1 cellular context compared by ENCODE assay signal in the genomic region with DNA sequence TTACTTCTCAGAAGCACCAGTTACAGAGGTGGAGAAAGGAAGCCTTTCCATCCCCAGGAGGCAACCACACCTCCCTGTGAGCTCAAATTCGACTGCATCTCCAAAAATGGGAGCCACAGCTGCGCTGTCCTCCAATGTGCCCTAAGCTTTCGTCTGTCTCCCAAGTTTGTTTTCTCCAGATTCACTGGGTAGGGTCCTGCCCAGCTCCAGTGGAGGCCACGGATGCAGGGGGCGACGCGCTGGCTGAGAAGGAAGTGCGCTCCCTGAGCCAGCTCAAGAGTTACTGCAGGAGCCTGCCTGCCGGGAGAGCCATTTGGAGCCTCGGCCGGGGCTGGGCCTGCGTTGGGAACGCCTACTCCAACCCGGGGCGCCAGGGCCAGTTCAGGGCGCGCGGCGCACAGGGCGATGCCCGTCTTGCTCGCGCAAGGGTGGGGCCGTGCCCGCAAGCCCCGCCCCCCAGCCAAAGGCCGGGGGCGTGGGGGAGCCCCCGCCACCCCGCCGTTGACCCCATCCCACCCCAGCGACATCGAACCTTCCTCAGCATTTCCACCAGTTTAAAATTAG.
TF ChIP-seq lines count a peak whose summit lies in the region.

No MANE protein-coding gene starts in this region.

TF ChIP-seq in HepG2, 621 proteins besides CTCF, POLR2A, EP300 and RAD21 (continued from another document and continues in another):
- TF ChIP-seq, protein P1, sequence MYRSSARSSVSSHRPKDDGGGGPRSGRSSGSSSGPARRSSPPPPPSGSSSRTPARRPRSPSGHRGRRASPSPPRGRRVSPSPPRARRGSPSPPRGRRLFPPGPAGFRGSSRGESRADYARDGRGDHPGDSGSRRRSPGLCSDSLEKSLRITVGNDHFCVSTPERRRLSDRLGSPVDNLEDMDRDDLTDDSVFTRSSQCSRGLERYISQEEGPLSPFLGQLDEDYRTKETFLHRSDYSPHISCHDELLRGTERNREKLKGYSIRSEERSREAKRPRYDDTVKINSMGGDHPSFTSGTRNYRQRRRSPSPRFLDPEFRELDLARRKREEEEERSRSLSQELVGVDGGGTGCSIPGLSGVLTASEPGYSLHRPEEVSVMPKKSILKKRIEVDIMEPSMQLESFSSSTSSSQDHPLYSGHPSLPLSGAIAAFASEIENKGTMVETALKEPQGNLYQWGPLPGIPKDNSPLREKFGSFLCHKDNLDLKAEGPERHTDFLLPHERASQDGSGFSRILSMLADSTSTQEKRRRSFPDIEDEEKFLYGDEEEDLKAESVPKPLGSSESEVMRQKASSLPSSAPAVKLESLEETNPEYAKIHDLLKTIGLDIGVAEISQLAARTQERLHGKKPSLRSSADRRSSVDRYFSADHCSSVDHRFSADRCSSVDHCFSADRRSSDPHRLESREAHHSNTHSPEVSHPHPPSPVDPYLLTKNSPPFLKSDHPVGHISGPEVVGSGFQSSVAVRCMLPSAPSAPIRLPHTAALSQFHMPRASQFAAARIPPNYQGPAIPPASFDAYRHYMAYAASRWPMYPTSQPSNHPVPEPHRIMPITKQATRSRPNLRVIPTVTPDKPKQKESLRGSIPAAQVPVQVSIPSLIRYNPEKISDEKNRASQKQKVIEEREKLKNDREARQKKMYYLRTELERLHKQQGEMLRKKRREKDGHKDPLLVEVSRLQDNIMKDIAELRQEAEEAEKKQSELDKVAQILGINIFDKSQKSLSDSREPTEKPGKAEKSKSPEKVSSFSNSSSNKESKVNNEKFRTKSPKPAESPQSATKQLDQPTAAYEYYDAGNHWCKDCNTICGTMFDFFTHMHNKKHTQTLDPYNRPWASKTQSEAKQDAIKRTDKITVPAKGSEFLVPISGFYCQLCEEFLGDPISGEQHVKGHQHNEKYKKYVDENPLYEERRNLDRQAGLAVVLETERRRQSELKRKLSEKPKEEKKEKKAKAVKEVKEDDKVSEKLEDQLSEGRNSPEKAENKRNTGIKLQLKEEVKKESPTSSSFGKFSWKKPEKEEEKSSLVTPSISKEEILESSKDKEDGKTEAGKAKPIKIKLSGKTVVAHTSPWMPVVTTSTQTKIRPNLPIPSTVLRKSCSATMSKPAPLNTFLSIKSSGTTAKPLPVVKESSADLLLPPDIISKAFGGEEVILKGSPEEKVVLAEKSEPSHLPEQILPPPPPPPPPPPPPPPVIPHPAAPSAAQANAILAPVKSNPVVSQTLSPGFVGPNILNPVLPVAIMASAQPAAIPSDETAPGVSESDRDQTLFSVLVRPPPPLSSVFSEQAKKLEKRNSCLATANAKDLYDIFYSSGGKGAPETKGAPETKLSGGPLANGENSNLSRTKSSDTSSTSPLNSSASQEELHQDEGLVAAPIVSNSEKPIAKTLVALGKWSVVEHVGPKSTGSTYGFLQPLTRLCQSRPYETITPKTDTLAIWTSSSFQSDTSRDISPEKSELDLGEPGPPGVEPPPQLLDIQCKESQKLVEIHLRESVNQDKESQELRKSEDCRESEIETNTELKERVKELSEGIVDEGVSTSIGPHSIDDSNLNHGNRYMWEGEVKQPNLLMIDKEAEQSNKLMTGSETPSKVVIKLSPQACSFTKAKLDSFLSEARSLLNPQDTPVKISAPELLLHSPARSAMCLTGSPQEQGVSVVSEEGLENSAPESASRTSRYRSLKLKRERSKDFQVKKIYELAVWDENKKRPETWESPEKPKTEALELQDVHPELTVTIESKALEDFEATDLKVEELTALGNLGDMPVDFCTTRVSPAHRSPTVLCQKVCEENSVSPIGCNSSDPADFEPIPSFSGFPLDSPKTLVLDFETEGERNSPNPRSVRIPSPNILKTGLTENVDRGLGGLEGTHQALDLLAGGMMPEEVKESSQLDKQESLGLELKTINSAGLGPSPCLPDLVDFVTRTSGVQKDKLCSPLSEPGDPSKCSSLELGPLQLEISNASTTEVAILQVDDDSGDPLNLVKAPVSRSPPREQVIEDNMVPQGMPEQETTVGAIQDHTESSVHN (CRISPR knock-in tag; IDR thresholded peaks at IDR 0.05) = peak; percentile 73; the same call in 1 of the 2 replicates
- TF ChIP-seq, protein P2, sequence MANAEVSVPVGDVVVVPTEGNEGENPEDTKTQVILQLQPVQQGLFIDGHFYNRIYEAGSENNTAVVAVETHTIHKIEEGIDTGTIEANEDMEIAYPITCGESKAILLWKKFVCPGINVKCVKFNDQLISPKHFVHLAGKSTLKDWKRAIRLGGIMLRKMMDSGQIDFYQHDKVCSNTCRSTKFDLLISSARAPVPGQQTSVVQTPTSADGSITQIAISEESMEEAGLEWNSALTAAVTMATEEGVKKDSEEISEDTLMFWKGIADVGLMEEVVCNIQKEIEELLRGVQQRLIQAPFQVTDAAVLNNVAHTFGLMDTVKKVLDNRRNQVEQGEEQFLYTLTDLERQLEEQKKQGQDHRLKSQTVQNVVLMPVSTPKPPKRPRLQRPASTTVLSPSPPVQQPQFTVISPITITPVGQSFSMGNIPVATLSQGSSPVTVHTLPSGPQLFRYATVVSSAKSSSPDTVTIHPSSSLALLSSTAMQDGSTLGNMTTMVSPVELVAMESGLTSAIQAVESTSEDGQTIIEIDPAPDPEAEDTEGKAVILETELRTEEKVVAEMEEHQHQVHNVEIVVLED (CRISPR knock-in tag; IDR thresholded peaks at IDR 0.05; ENCODE audit: borderline replicate concordance) = peak; percentile 66; the same call in 1 of the 2 replicates
- 0 out of 2 replicates have a peak, but pooled peaks have one; percentile 19 for TF ChIP-seq AKAP8 (CRISPR knock-in tag; IDR thresholded peaks at IDR 0.05)
- no peak for TF ChIP-seq ZNF33A (CRISPR knock-in tag; IDR thresholded peaks at IDR 0.05; ENCODE audit: borderline replicate concordance)
- peak; percentile 64 for TF ChIP-seq CBX1 (IDR thresholded peaks at IDR 0.05; ENCODE audit: low read depth)
- TF ChIP-seq, protein P3, sequence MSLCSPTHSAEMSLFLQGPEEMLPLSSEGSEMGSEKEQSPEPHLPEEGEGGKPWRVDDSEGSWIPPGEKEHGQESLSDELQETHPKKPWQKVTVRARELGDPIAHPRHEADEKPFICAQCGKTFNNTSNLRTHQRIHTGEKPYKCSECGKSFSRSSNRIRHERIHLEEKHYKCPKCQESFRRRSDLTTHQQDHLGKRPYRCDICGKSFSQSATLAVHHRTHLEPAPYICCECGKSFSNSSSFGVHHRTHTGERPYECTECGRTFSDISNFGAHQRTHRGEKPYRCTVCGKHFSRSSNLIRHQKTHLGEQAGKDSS (CRISPR knock-in tag; IDR thresholded peaks at IDR 0.05; ENCODE audit: borderline replicate concordance, low read depth) = peak; percentile 86; the same call in 1 of the 2 replicates
- peak; percentile 62; the same call in 1 of the 2 replicates for TF ChIP-seq ZNF484 (CRISPR knock-in tag; IDR thresholded peaks at IDR 0.05; ENCODE audit: borderline replicate concordance, low read depth)
- no peak for TF ChIP-seq CCAR2 (optimal IDR thresholded peaks at IDR 0.05; ENCODE audit: low read depth, low read length)
- TF ChIP-seq ZNF10 (CRISPR knock-in tag; IDR thresholded peaks at IDR 0.05; ENCODE audit: borderline replicate concordance, low read depth) = no peak
- TF ChIP-seq HNRNPH1 (optimal IDR thresholded peaks at IDR 0.05; ENCODE audit: low read depth, low read length) = no peak
- TF ChIP-seq, protein P4, sequence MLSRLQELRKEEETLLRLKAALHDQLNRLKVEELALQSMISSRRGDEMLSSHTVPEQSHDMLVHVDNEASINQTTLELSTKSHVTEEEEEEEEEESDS (CRISPR knock-in tag; IDR thresholded peaks at IDR 0.05; ENCODE audit: borderline replicate concordance) = no peak
- TF ChIP-seq MAZ (IDR thresholded peaks at IDR 0.05; ENCODE audit: borderline replicate concordance, low read depth, low read length) = 0 out of 2 replicates have a peak, but pooled peaks have one; percentile 63
- TF ChIP-seq MAZ (CRISPR knock-in tag; IDR thresholded peaks at IDR 0.05; ENCODE audit: low read depth) = peak; percentile 94
- TF ChIP-seq, protein P5, sequence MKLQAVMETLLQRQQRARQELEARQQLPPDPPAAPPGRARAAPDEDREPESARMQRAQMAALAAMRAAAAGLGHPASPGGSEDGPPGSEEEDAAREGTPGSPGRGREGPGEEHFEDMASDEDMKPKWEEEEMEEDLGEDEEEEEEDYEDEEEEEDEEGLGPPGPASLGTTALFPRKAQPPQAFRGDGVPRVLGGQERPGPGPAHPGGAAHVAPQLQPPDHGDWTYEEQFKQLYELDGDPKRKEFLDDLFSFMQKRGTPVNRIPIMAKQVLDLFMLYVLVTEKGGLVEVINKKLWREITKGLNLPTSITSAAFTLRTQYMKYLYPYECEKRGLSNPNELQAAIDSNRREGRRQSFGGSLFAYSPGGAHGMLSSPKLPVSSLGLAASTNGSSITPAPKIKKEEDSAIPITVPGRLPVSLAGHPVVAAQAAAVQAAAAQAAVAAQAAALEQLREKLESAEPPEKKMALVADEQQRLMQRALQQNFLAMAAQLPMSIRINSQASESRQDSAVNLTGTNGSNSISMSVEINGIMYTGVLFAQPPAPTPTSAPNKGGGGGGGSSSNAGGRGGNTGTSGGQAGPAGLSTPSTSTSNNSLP (IDR thresholded peaks at IDR 0.05; ENCODE audit: low read depth, low read length) = no peak
- TF ChIP-seq PRPF4 (IDR thresholded peaks at IDR 0.05; ENCODE audit: low read depth, low read length, poor library complexity, severe bottlenecking) = no peak
- no peak for TF ChIP-seq KDM6A (CRISPR knock-in tag; IDR thresholded peaks at IDR 0.05; ENCODE audit: low read depth)
- peak; percentile 87; the same call in 1 of the 2 replicates for TF ChIP-seq ZNF557 (CRISPR knock-in tag; IDR thresholded peaks at IDR 0.05)
- no peak; the same call in 1 of the 2 replicates for TF ChIP-seq POLR2AphosphoS2 (IDR thresholded peaks at IDR 0.05; ENCODE audit: low read depth, low read length)
- TF ChIP-seq WIZ (CRISPR knock-in tag; IDR thresholded peaks at IDR 0.05) = no peak
- TF ChIP-seq, protein P6, sequence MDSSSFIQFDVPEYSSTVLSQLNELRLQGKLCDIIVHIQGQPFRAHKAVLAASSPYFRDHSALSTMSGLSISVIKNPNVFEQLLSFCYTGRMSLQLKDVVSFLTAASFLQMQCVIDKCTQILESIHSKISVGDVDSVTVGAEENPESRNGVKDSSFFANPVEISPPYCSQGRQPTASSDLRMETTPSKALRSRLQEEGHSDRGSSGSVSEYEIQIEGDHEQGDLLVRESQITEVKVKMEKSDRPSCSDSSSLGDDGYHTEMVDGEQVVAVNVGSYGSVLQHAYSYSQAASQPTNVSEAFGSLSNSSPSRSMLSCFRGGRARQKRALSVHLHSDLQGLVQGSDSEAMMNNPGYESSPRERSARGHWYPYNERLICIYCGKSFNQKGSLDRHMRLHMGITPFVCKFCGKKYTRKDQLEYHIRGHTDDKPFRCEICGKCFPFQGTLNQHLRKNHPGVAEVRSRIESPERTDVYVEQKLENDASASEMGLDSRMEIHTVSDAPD (CRISPR knock-in tag; IDR thresholded peaks at IDR 0.05) = no peak
- TF ChIP-seq SNRNP70 (IDR thresholded peaks at IDR 0.05; ENCODE audit: low read depth, low read length) = no peak
- TF ChIP-seq KDM5A (IDR thresholded peaks at IDR 0.05; ENCODE audit: borderline replicate concordance, low read length) = no peak
- TF ChIP-seq ZZZ3 (CRISPR knock-in tag; IDR thresholded peaks at IDR 0.05; ENCODE audit: borderline replicate concordance) = no peak
- TF ChIP-seq TSC22D2 (CRISPR knock-in tag; IDR thresholded peaks at IDR 0.05; ENCODE audit: borderline replicate concordance) = no peak
- no peak; the same call in 1 of the 2 replicates for TF ChIP-seq MIXL1 (CRISPR knock-in tag; IDR thresholded peaks at IDR 0.05)
- peak; percentile 75 for TF ChIP-seq ZNF12 (CRISPR knock-in tag; IDR thresholded peaks at IDR 0.05)
- TF ChIP-seq ZNF883 (CRISPR knock-in tag; IDR thresholded peaks at IDR 0.05; ENCODE audit: not compliant biosample characterization) = peak; percentile 72
- TF ChIP-seq, protein P7, sequence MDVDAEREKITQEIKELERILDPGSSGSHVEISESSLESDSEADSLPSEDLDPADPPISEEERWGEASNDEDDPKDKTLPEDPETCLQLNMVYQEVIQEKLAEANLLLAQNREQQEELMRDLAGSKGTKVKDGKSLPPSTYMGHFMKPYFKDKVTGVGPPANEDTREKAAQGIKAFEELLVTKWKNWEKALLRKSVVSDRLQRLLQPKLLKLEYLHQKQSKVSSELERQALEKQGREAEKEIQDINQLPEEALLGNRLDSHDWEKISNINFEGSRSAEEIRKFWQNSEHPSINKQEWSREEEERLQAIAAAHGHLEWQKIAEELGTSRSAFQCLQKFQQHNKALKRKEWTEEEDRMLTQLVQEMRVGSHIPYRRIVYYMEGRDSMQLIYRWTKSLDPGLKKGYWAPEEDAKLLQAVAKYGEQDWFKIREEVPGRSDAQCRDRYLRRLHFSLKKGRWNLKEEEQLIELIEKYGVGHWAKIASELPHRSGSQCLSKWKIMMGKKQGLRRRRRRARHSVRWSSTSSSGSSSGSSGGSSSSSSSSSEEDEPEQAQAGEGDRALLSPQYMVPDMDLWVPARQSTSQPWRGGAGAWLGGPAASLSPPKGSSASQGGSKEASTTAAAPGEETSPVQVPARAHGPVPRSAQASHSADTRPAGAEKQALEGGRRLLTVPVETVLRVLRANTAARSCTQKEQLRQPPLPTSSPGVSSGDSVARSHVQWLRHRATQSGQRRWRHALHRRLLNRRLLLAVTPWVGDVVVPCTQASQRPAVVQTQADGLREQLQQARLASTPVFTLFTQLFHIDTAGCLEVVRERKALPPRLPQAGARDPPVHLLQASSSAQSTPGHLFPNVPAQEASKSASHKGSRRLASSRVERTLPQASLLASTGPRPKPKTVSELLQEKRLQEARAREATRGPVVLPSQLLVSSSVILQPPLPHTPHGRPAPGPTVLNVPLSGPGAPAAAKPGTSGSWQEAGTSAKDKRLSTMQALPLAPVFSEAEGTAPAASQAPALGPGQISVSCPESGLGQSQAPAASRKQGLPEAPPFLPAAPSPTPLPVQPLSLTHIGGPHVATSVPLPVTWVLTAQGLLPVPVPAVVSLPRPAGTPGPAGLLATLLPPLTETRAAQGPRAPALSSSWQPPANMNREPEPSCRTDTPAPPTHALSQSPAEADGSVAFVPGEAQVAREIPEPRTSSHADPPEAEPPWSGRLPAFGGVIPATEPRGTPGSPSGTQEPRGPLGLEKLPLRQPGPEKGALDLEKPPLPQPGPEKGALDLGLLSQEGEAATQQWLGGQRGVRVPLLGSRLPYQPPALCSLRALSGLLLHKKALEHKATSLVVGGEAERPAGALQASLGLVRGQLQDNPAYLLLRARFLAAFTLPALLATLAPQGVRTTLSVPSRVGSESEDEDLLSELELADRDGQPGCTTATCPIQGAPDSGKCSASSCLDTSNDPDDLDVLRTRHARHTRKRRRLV (CRISPR knock-in tag; IDR thresholded peaks at IDR 0.05) = peak; percentile 77; the same call in 1 of the 2 replicates
- TF ChIP-seq, protein P8, sequence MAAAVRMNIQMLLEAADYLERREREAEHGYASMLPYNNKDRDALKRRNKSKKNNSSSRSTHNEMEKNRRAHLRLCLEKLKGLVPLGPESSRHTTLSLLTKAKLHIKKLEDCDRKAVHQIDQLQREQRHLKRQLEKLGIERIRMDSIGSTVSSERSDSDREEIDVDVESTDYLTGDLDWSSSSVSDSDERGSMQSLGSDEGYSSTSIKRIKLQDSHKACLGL (CRISPR knock-in tag; IDR thresholded peaks at IDR 0.05) = peak; percentile 73; the same call in 1 of the 2 replicates
- peak; percentile 64; the same call in 1 of the 2 replicates for TF ChIP-seq ZNF572 (CRISPR knock-in tag; IDR thresholded peaks at IDR 0.05)
- TF ChIP-seq CC2D1A (CRISPR knock-in tag; IDR thresholded peaks at IDR 0.05) = no peak
- TF ChIP-seq SRSF9 (IDR thresholded peaks at IDR 0.05; ENCODE audit: borderline replicate concordance, insufficient read depth, low read depth, low read length, poor library complexity, severe bottlenecking) = no peak
- no peak for TF ChIP-seq MATR3 (CRISPR knock-in tag; IDR thresholded peaks at IDR 0.05)
- TF ChIP-seq ZNF441 (CRISPR knock-in tag; IDR thresholded peaks at IDR 0.05; ENCODE audit: borderline replicate concordance) = peak; percentile 30; the same call in 1 of the 2 replicates
- TF ChIP-seq TBX3 (IDR thresholded peaks at IDR 0.05; ENCODE audit: borderline replicate concordance) = no peak
- TF ChIP-seq RNF2 (conservative IDR thresholded peaks at IDR 0.05; ENCODE audit: low read depth) = 0 out of 2 replicates have a peak, but pooled peaks have one; percentile 25
